ENCODE assay signal across 20 cellular contexts in genomic region chr11:132590986-132591385, GRCh38.
"Had no signal": no experiment of that assay in that cellular context is flagged by ENCODE, and none has a peak within 500 bp of the region (broad histone marks: within the 10 kb centered on the region; RNA-seq: fewer than 3 reads in every experiment).

No MANE protein-coding gene starts in this region.

- H3K36me3 ChIP-seq: gastrocnemius medialis, lower lobe of right lung, neutrophil, pancreas, right atrium auricular region, sigmoid colon, stomach, tibial artery had no signal

- H3K27me3 ChIP-seq: gastrocnemius medialis, neutrophil, right atrium auricular region, sigmoid colon, stomach, testis, tibial artery had no signal

- H3K9me3 ChIP-seq: gastrocnemius medialis, lower lobe of right lung, neutrophil, pancreas, right atrium auricular region, sigmoid colon, stomach, testis, tibial artery had no signal

- H3K4me3 ChIP-seq: gastrocnemius medialis, lower lobe of right lung, mucosa of descending colon, pancreas, right atrium auricular region, sigmoid colon, stomach, testis, tibial artery had no signal

- DNase-seq: cortex of kidney; effector memory CD8-positive, alpha-beta T cell; gastrocnemius medialis; head of caudate nucleus; left ventricle myocardium superior; lower lobe of right lung; mucosa of descending colon; naive B cell; pancreas; sigmoid colon; stimulated activated CD4-positive, alpha-beta T cell treated with anti-CD3 and anti-CD28 coated beads, Interleukin-2, amount 100 ng/mL, for 24 hours; stimulated activated CD4-positive, alpha-beta T cell treated with anti-CD3 and anti-CD28 coated beads, Interleukin-4, amount 100 ng/mL, for 24 hours; stimulated activated naive CD4-positive, alpha-beta T cell treated with Interleukin-2 at 50 U/mL for 16 hours; stomach; testis; tibial artery had no signal

- H3K27ac ChIP-seq: gastrocnemius medialis, lower lobe of right lung, neutrophil, pancreas, right atrium auricular region, sigmoid colon, stomach, testis, tibial artery had no signal

- ATAC-seq: effector memory CD8-positive, alpha-beta T cell; gastrocnemius medialis; left ventricle myocardium superior; lower lobe of right lung; mucosa of descending colon; natural killer cell treated with Interleukin-12 subunit alpha and Interleukin-12 subunit beta and Interleukin-15 and Interleukin-18, amount 100 ng/mL, for 72 hours; pancreas; stimulated activated effector memory CD8-positive, alpha-beta T cell treated with anti-CD3 and anti-CD28 coated beads, Interleukin-12 subunit alpha, Interleukin-12 subunit beta, amount 100 ng/mL, for 72 hours had no signal

- H3K4me1 ChIP-seq: gastrocnemius medialis, pancreas, sigmoid colon, tibial artery had no signal
